In genomic region chr4:165327211-165328100, GRCh38 we compare ENCODE assay signal across 1 cellular context.
TF ChIP-seq lines count a peak whose summit lies in the region.

MSMO1 (plus strand) TSS chr4:165327669; CDS start chr4:165333371, 5,702 bp downstream.

TF ChIP-seq in HepG2, 621 proteins besides CTCF, POLR2A, EP300 and RAD21 (continued from another document and continues in another):
- TF ChIP-seq UBTF (CRISPR knock-in tag; IDR thresholded peaks at IDR 0.05) = peak; percentile 64
- TF ChIP-seq ZNF740 (CRISPR knock-in tag; IDR thresholded peaks at IDR 0.05) = peak; percentile 62; the same call in 1 of the 2 replicates
- TF ChIP-seq SPEN (CRISPR knock-in tag; IDR thresholded peaks at IDR 0.05; ENCODE audit: low read depth) = peak; percentile 84; the same call in 1 of the 2 replicates
- TF ChIP-seq ISX (CRISPR knock-in tag; conservative IDR thresholded peaks at IDR 0.05) = no peak
- TF ChIP-seq HDAC6 (IDR thresholded peaks at IDR 0.05; ENCODE audit: low read depth, low read length) = no peak
- TF ChIP-seq ZNF724P (CRISPR knock-in tag; IDR thresholded peaks at IDR 0.05; ENCODE audit: borderline replicate concordance) = no peak
- 0 out of 2 replicates have a peak, but pooled peaks have one; percentile 60 for TF ChIP-seq ZNF354B (CRISPR knock-in tag; IDR thresholded peaks at IDR 0.05)
- TF ChIP-seq TAF15 (IDR thresholded peaks at IDR 0.05; ENCODE audit: low read depth, low read length, poor library complexity, severe bottlenecking) = no peak
- TF ChIP-seq ZNF280D (CRISPR knock-in tag; IDR thresholded peaks at IDR 0.05) = peak; percentile 85
- TF ChIP-seq ZNF230 (CRISPR knock-in tag; IDR thresholded peaks at IDR 0.05) = no peak; the same call in 1 of the 2 replicates
- TF ChIP-seq ZBTB46 (CRISPR knock-in tag; IDR thresholded peaks at IDR 0.05; ENCODE audit: borderline replicate concordance) = no peak
- TF ChIP-seq CSRNP1 (CRISPR knock-in tag; IDR thresholded peaks at IDR 0.05) = peak; percentile 79; the same call in 1 of the 2 replicates
- TF ChIP-seq SMC3 (IDR thresholded peaks at IDR 0.05; ENCODE audit: low read length) = no peak
- no peak for TF ChIP-seq CENPT (CRISPR knock-in tag; IDR thresholded peaks at IDR 0.05; ENCODE audit: low read depth)
- TF ChIP-seq SALL2 (CRISPR knock-in tag; IDR thresholded peaks at IDR 0.05) = peak; percentile 91
- TF ChIP-seq PHF8 (CRISPR knock-in tag; IDR thresholded peaks at IDR 0.05) = peak; percentile 85
- no peak for TF ChIP-seq ZBTB37 (CRISPR knock-in tag; IDR thresholded peaks at IDR 0.05)
- peak; percentile 93 for TF ChIP-seq MED8 (CRISPR knock-in tag; IDR thresholded peaks at IDR 0.05; ENCODE audit: insufficient replicate concordance)
- no peak for TF ChIP-seq NFIB (CRISPR knock-in tag; IDR thresholded peaks at IDR 0.05; ENCODE audit: borderline replicate concordance)
- peak; percentile 93 for TF ChIP-seq DR1 (CRISPR knock-in tag; IDR thresholded peaks at IDR 0.05)
- no peak for TF ChIP-seq KLF13 (CRISPR knock-in tag; IDR thresholded peaks at IDR 0.05)
- TF ChIP-seq ZUFSP (CRISPR knock-in tag; IDR thresholded peaks at IDR 0.05; ENCODE audit: borderline replicate concordance) = no peak
- TF ChIP-seq ZNF513 (CRISPR knock-in tag; conservative IDR thresholded peaks at IDR 0.05) = no peak
- peak; percentile 75; the same call in 1 of the 2 replicates for TF ChIP-seq KDM3A (CRISPR knock-in tag; IDR thresholded peaks at IDR 0.05; ENCODE audit: low read depth)
- no peak for TF ChIP-seq SATB2 (CRISPR knock-in tag; IDR thresholded peaks at IDR 0.05)
- no peak for TF ChIP-seq USF2 (IDR thresholded peaks at IDR 0.05; ENCODE audit: low read depth, low read length)
- no peak; the same call in 1 of the 2 replicates for TF ChIP-seq USF2 (CRISPR knock-in tag; IDR thresholded peaks at IDR 0.05; ENCODE audit: borderline replicate concordance)
- TF ChIP-seq SKIL (CRISPR knock-in tag; IDR thresholded peaks at IDR 0.05; ENCODE audit: borderline replicate concordance) = peak; percentile 45; the same call in 1 of the 2 replicates
- peak; percentile 63; the same call in 1 of the 2 replicates for TF ChIP-seq ZBTB4 (CRISPR knock-in tag; IDR thresholded peaks at IDR 0.05; ENCODE audit: borderline replicate concordance)
- TF ChIP-seq MAF1 (CRISPR knock-in tag; IDR thresholded peaks at IDR 0.05; ENCODE audit: borderline replicate concordance) = no peak
- TF ChIP-seq KAT8 (CRISPR knock-in tag; IDR thresholded peaks at IDR 0.05) = peak; percentile 63; the same call in 1 of the 2 replicates
- no peak for TF ChIP-seq ZNF296 (CRISPR knock-in tag; conservative IDR thresholded peaks at IDR 0.05)
- no peak for TF ChIP-seq ZNF33A (CRISPR knock-in tag; IDR thresholded peaks at IDR 0.05; ENCODE audit: borderline replicate concordance)
- no peak; the same call in 1 of the 2 replicates for TF ChIP-seq ZNF775 (CRISPR knock-in tag; IDR thresholded peaks at IDR 0.05; ENCODE audit: borderline replicate concordance)
